ENCODE assay signal across 9 cellular contexts in genomic region chr5:6377121-6377520, GRCh38. TPM values are rescaled to one million over a fixed set of nuclear protein-coding genes. Genes with fewer than 3 reads are reported as not detected.
DNase-seq lines count a peak whose midpoint lies in the region; ATAC-seq and TF ChIP-seq lines count a peak whose summit lies in the region.
"Had no signal": no experiment of that assay in that cellular context is flagged by ENCODE, and none has a peak within 500 bp of the region (broad histone marks: within the 10 kb centered on the region; RNA-seq: fewer than 3 reads in every experiment).

No MANE protein-coding gene starts in this region.

- peak overlapping the region; percentile 65 for H3K4me2 ChIP-seq in fibroblast of lung (ENCODE audit: extremely low read depth, insufficient read depth, low read length)

- intact Hi-C loops in prostate gland (cut with DNase I), result loop anchor here (5.0 to 10.0 kb wide), 2 partner anchors 200 to 368 kb away; no protein-coding TSS in a partner anchor

- H3K9me3 ChIP-seq in ES-I3 (ENCODE audit: control insufficient read depth, insufficient read depth, low read length) (no peaks in the 10 kb centered on the region), SK-N-MC (ENCODE audit: low read depth, low read length) (no peaks in the 10 kb centered on the region), fibroblast of lung (ENCODE audit: control insufficient read depth, insufficient read depth, low read depth, low read length) (no peaks in the 10 kb centered on the region), prostate gland (no peaks in the 10 kb centered on the region)
- H3K9me3 ChIP-seq: mucosa of descending colon had no signal

- TF ChIP-seq POLR2A in prostate gland (IDR thresholded peaks at IDR 0.05), result no peak

- peak overlapping the region; percentile 88; the same call in 1 of the 2 replicates for H3K9ac ChIP-seq in ES-I3 (ENCODE audit: low read depth, low read length)
- H3K9ac ChIP-seq in SK-N-MC (ENCODE audit: insufficient read length), result peak overlapping the region; percentile 96
- H3K9ac ChIP-seq in fibroblast of lung (ENCODE audit: insufficient read depth, low read length), result no peak overlapping the region

- DNase-seq in SK-N-MC (ENCODE audit: low read depth, low spot score), result no peak
- peak; percentile 1 to 53 for DNase-seq in fibroblast of lung (ENCODE audit: low read depth in 2 of 2)
- DNase-seq in prostate gland (ENCODE audit: low spot score), result no peak
- no peak for DNase-seq in NK-92 treated with Interleukin-12 subunit alpha and Interleukin-12 subunit beta, amount 100 ng/mL, for 24 hours (lab: John Stamatoyannopoulos, UW)
- DNase-seq in DMS 273 (lab: John Stamatoyannopoulos, UW; ENCODE audit: unreplicated experiment), result no peak

- H3K4me1 ChIP-seq in ES-I3 (ENCODE audit: insufficient read depth, low read length) (no peaks in the 10 kb centered on the region; the same call in 1 of the 2 replicates), fibroblast of lung (ENCODE audit: control insufficient read depth, extremely low read depth, insufficient read depth, low read length) (no peaks in the 10 kb centered on the region), prostate gland (replicated peaks) (peaks cover 9% of the 10 kb centered on the region)

- H2AFZ ChIP-seq in fibroblast of lung (ENCODE audit: low read length), result no peak overlapping the region

- no peak for ATAC-seq in GM19397 (IDR thresholded peaks at IDR 0.05; ENCODE audit: unreplicated experiment)
- no peak for ATAC-seq in HG02973 (IDR thresholded peaks at IDR 0.05; ENCODE audit: unreplicated experiment)

- H3K27me3 ChIP-seq in fibroblast of lung (ENCODE audit: control insufficient read depth, insufficient read depth, low read length), result no peaks in the 10 kb centered on the region
- H3K27me3 ChIP-seq in prostate gland (replicated peaks; ENCODE audit: insufficient read depth), result no peaks in the 10 kb centered on the region

- no peak overlapping the region for H3K27ac ChIP-seq in SK-N-MC
- peak overlapping the region; percentile 93 for H3K27ac ChIP-seq in fibroblast of lung (ENCODE audit: insufficient read depth, low read length)
- H3K27ac ChIP-seq in prostate gland, result no peak overlapping the region

- no peaks in the 10 kb centered on the region for H4K20me1 ChIP-seq in fibroblast of lung (ENCODE audit: control insufficient read depth, extremely low read depth, insufficient read depth, low read length)

- TF ChIP-seq CTCF in fibroblast of lung (conservative IDR thresholded peaks at IDR 0.05 in 1 of 2, IDR thresholded peaks at IDR 0.05 in 1 of 2; ENCODE audit: low read depth in 1 of 2, low read length in 2 of 2) (no peak), prostate gland (IDR thresholded peaks at IDR 0.05) (no peak)

- H3K36me3 ChIP-seq in ES-I3 (ENCODE audit: insufficient read depth, low read length), result peaks cover 28% of the 10 kb centered on the region
- H3K36me3 ChIP-seq in SK-N-MC (ENCODE audit: insufficient read depth, low read length), result peaks cover 52% of the 10 kb centered on the region
- H3K36me3 ChIP-seq in fibroblast of lung (ENCODE audit: control insufficient read depth, insufficient read depth, low read length), result peaks cover 15% of the 10 kb centered on the region
- H3K36me3 ChIP-seq in prostate gland, result peaks cover 0 to 8% of the 10 kb centered on the region in 2 donors

- 69% methylated on average over 8 of the region's 8 CpGs for WGBS in prostate gland

- H3K4me3 ChIP-seq in SK-N-MC (peak overlapping the region; percentile 95), fibroblast of lung (replicated peaks in 1 of 4; ENCODE audit: control extremely low read depth in 1 of 4, insufficient read depth in 1 of 4, low read depth in 3 of 4, low read length in 4 of 4) (peak overlapping the region; percentile 89 to 97 (median 96)), prostate gland (peak overlapping the region; percentile 85 to 94)

- H3K79me2 ChIP-seq in fibroblast of lung (ENCODE audit: control insufficient read depth, insufficient read depth, low read length), result peaks cover 29% of the 10 kb centered on the region

RNA-seq across cellular contexts. Expression of gene MED10, which starts 1.2 kb away (rescaled TPM):
- 9.5 and 13.5 TPM in 2 replicates for total RNA-seq in fibroblast of lung
- polyA plus RNA-seq in fibroblast of lung, result 52.5 and 52.9 TPM in 2 replicates
- polyA plus RNA-seq in fibroblast of lung (2012), result 50.5 and 56.1 TPM in 2 replicates
- polyA minus RNA-seq in fibroblast of lung (ENCODE audit: low replicate concordance), result 5.4 and 11.2 TPM in 2 replicates
- total RNA-seq in prostate gland, result 10 to 100 TPM; 19.7 to 45.3 TPM

Comparison
In these comparisons a context has a peak if more than half of its experiments do, and no peak if none do; other contexts are left out.
1. DNase-seq: peak in fibroblast of lung (2 of 2); none in SK-N-MC (single experiment), prostate gland (single experiment), NK-92 treated with Interleukin-12 subunit alpha and Interleukin-12 subunit beta, amount 100 ng/mL, for 24 hours (single experiment) and DMS 273 (single experiment).
2. Peak in every context shown above with its lines, with median percentiles within 50 percentile points of each other: H3K4me3 ChIP-seq.